In the genomic region with DNA sequence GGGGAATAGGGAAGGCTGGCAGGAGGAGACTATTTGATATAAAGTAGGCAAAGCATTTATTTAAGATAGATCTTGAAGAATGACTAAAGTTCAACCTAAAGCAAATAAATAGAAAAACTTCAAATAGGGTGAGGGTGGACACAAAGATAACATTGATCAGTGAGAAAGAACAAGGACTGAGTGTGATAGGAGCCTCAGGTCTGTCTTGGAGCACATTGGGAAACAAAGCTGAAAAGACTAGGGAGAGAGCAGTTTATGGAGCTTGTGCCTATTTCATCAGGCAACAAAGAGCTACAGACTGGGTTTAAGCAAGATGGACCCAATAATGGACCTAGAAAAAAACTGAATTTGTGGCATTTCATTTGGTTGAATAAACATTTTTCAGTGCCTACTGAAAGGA, we compare ENCODE assay signal across 8 cellular contexts.
"Had no signal": no experiment of that assay in that cellular context is flagged by ENCODE, and none has a peak within 500 bp of the region (broad histone marks: within the 10 kb centered on the region; RNA-seq: fewer than 3 reads in every experiment).

No MANE protein-coding gene starts in this region.

- DNase-seq: GDM1, GF-D8 had no signal

- ATAC-seq: GM12878 had no signal

- H3K4me3 ChIP-seq: GM12878 had no signal

- FAIRE-seq: G401.6, GM12878, GM12891, GM12892, GM18507, GM19239 had no signal
